In the genomic region with DNA sequence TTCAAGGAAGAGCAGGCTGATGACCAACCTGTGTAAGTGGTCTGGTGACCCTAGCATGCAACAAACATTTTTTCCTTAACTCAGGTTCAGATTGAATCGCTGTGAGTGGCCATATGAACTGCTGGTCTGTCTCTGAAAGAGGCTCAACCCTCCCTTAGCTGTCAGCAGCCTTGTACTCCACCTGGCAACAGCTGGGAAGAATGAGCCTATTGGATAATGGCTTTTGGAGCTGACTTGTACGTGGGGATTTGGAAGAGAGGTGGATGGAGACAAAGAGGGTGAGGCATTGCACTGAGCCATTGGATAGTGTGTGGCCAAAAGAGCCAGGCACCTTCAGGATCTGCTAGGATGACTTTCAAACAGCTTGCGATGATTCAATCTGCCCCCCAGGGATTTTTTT, we compare ENCODE assay signal across 1 cellular context.
TF ChIP-seq lines count a peak whose summit lies in the region.

No MANE protein-coding gene starts in this region.

TF ChIP-seq in GM23338, 12 proteins besides CTCF, POLR2A, EP300 and RAD21:
- TF ChIP-seq, protein P1, sequence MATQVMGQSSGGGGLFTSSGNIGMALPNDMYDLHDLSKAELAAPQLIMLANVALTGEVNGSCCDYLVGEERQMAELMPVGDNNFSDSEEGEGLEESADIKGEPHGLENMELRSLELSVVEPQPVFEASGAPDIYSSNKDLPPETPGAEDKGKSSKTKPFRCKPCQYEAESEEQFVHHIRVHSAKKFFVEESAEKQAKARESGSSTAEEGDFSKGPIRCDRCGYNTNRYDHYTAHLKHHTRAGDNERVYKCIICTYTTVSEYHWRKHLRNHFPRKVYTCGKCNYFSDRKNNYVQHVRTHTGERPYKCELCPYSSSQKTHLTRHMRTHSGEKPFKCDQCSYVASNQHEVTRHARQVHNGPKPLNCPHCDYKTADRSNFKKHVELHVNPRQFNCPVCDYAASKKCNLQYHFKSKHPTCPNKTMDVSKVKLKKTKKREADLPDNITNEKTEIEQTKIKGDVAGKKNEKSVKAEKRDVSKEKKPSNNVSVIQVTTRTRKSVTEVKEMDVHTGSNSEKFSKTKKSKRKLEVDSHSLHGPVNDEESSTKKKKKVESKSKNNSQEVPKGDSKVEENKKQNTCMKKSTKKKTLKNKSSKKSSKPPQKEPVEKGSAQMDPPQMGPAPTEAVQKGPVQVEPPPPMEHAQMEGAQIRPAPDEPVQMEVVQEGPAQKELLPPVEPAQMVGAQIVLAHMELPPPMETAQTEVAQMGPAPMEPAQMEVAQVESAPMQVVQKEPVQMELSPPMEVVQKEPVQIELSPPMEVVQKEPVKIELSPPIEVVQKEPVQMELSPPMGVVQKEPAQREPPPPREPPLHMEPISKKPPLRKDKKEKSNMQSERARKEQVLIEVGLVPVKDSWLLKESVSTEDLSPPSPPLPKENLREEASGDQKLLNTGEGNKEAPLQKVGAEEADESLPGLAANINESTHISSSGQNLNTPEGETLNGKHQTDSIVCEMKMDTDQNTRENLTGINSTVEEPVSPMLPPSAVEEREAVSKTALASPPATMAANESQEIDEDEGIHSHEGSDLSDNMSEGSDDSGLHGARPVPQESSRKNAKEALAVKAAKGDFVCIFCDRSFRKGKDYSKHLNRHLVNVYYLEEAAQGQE (IDR thresholded peaks at IDR 0.05; ENCODE audit: unreplicated experiment): no peak
- TF ChIP-seq, protein P2, sequence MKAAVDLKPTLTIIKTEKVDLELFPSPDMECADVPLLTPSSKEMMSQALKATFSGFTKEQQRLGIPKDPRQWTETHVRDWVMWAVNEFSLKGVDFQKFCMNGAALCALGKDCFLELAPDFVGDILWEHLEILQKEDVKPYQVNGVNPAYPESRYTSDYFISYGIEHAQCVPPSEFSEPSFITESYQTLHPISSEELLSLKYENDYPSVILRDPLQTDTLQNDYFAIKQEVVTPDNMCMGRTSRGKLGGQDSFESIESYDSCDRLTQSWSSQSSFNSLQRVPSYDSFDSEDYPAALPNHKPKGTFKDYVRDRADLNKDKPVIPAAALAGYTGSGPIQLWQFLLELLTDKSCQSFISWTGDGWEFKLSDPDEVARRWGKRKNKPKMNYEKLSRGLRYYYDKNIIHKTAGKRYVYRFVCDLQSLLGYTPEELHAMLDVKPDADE (IDR thresholded peaks at IDR 0.05): no peak
- TF ChIP-seq STAT1 (IDR thresholded peaks at IDR 0.05; ENCODE audit: unreplicated experiment) (no peak), ZNF331 (CRISPR knock-in tag; IDR thresholded peaks at IDR 0.05; ENCODE audit: low read depth) (no peak), POLR2AphosphoS5 (IDR thresholded peaks at IDR 0.05; ENCODE audit: low read depth) (no peak), EZH2 (IDR thresholded peaks at IDR 0.05; ENCODE audit: low read depth, unreplicated experiment) (no peak), JUNB (IDR thresholded peaks at IDR 0.05; ENCODE audit: unreplicated experiment) (no peak), CREB1 (CRISPR knock-in tag; IDR thresholded peaks at IDR 0.05; ENCODE audit: low read depth) (no peak)
